1 cellular context compared by ENCODE assay signal in the genomic region with DNA sequence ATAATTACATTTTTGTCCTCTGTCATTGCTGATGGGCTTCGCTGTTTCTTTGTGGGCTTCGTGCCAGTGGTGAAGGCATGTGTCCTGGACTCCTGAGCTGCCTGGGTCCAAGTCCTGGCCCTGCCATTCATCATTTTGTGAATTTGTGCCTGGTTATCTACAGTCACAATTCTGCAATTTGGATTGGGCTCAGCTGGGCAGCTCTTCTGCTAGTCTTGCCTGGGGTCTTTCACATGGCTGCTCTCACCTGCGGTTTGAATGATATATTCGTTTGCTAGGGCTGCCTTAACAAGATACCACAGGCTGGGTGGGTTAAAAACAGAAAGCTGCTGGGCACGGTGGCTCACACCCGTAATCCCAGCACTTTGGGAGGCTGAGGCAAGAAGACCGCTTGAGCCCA.
TF ChIP-seq lines count a peak whose summit lies in the region.

No MANE protein-coding gene starts in this region.

TF ChIP-seq in HepG2, 621 proteins besides CTCF, POLR2A, EP300 and RAD21 (continued from another document):
- TF ChIP-seq, protein P1, sequence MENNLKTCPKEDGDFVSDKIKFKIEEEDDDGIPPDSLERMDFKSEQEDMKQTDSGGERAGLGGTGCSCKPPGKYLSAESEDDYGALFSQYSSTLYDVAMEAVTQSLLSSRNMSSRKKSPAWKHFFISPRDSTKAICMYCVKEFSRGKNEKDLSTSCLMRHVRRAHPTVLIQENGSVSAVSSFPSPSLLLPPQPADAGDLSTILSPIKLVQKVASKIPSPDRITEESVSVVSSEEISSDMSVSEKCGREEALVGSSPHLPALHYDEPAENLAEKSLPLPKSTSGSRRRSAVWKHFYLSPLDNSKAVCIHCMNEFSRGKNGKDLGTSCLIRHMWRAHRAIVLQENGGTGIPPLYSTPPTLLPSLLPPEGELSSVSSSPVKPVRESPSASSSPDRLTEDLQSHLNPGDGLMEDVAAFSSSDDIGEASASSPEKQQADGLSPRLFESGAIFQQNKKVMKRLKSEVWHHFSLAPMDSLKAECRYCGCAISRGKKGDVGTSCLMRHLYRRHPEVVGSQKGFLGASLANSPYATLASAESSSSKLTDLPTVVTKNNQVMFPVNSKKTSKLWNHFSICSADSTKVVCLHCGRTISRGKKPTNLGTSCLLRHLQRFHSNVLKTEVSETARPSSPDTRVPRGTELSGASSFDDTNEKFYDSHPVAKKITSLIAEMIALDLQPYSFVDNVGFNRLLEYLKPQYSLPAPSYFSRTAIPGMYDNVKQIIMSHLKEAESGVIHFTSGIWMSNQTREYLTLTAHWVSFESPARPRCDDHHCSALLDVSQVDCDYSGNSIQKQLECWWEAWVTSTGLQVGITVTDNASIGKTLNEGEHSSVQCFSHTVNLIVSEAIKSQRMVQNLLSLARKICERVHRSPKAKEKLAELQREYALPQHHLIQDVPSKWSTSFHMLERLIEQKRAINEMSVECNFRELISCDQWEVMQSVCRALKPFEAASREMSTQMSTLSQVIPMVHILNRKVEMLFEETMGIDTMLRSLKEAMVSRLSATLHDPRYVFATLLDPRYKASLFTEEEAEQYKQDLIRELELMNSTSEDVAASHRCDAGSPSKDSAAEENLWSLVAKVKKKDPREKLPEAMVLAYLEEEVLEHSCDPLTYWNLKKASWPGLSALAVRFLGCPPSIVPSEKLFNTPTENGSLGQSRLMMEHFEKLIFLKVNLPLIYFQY (CRISPR knock-in tag; IDR thresholded peaks at IDR 0.05; ENCODE audit: borderline replicate concordance) = no peak
